ENCODE assay signal across 2 cellular contexts in genomic region chrX:119055650-119056049, GRCh38.
TF ChIP-seq lines count a peak whose summit lies in the region.

No MANE protein-coding gene starts in this region.

TF ChIP-seq in A549, 52 proteins besides CTCF, POLR2A, EP300 and RAD21 (continued from another document):
- TF ChIP-seq EHF (CRISPR knock-in tag; IDR thresholded peaks at IDR 0.05) (no peak), RARB (CRISPR knock-in tag; IDR thresholded peaks at IDR 0.05) (no peak), JUNB (IDR thresholded peaks at IDR 0.05) (no peak), EHMT2 (IDR thresholded peaks at IDR 0.05; ENCODE audit: low read depth) (no peak), FOSB (CRISPR knock-in tag; IDR thresholded peaks at IDR 0.05) (no peak), BCL3 (IDR thresholded peaks at IDR 0.05) (no peak), ZC3H11A (IDR thresholded peaks at IDR 0.05) (no peak), HOXA7 (CRISPR knock-in tag; IDR thresholded peaks at IDR 0.05) (no peak), RNF2 (IDR thresholded peaks at IDR 0.05; ENCODE audit: borderline replicate concordance, low read depth) (no peak), GATA3 (IDR thresholded peaks at IDR 0.05; ENCODE audit: borderline replicate concordance) (no peak), FOSL2 (IDR thresholded peaks at IDR 0.05) (no peak), FOSL2 (CRISPR knock-in tag; IDR thresholded peaks at IDR 0.05) (no peak), ESRRA (IDR thresholded peaks at IDR 0.05; ENCODE audit: borderline replicate concordance, low read length) (no peak), ZNF302 (CRISPR knock-in tag; IDR thresholded peaks at IDR 0.05) (no peak), MAX (IDR thresholded peaks at IDR 0.05) (no peak), KDM1A (IDR thresholded peaks at IDR 0.05; ENCODE audit: low read depth) (no peak)

TF ChIP-seq in IMR-90, 13 proteins besides CTCF, POLR2A, EP300 and RAD21:
- TF ChIP-seq ELK1 (IDR thresholded peaks at IDR 0.05; ENCODE audit: borderline replicate concordance, low read depth, low read length): no peak
- TF ChIP-seq RFX5 (IDR thresholded peaks at IDR 0.05; ENCODE audit: low read depth, low read length): no peak
- no peak for TF ChIP-seq MAZ (IDR thresholded peaks at IDR 0.05; ENCODE audit: borderline replicate concordance, low read depth, low read length)
